Comparison of ENCODE assay signal across 6 cellular contexts in the genomic region with DNA sequence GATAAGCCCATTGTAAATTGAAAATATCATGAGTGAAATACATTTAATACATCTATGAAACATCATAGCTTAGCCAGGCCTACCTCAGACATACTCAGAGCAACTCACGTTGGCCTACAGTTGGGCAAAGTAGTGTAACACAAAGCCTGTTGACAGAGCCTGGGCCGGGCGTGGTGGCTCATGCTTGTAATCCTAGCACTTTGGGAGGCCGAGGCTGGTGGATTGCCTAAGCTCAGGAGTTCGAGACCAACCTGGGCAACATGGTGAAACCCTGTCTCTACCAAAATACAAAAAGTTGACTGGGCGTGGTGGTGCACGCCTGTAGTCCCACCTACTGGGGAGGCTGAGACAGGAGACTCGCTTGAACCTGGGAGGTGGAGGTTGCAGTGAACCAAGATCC. TPM values are rescaled to one million over a fixed set of nuclear protein-coding genes. Genes with fewer than 3 reads are reported as not detected.
"Had no signal": no experiment of that assay in that cellular context is flagged by ENCODE, and none has a peak within 500 bp of the region (broad histone marks: within the 10 kb centered on the region; RNA-seq: fewer than 3 reads in every experiment).

No MANE protein-coding gene starts in this region.

RNA-seq across cellular contexts. Expression of gene STARD6, which starts 58.7 kb away (rescaled TPM):
- total RNA-seq: GM23248, GM23338, H1, H4, H7, H9 had no signal
- polyA plus RNA-seq: GM23248, GM23338, H1 had no signal
